Comparison of ENCODE assay signal across 31 cellular contexts in the genomic region with DNA sequence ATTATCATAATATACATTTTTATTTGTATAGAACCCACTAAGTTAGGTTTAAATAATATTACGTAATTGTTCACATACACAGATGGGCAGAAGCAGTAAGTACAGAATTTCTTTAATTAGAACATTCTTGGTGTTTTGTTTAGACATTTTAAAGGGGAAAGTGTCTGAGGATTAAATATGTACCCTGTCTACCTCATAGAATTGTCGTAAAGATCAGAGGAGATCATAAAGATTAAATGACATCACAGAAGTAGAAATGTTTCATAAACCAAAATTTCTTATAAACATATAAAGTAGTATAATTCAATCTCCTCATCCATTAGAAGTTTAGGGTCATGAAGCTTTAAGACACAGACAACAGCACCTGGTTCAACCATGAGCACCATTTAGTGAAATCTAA.
"Had no signal": no experiment of that assay in that cellular context is flagged by ENCODE, and none has a peak within 500 bp of the region (broad histone marks: within the 10 kb centered on the region; RNA-seq: fewer than 3 reads in every experiment).

No MANE protein-coding gene starts in this region.

- H3K4me3 Mint-ChIP-seq: immature natural killer cell; mesothelial cell of epicardium; naive B cell; natural killer cell; nephron progenitor cell; neural progenitor cell; stimulated activated memory B cell treated with anti-CD40 and anti-IgM and Interleukin-4, amounts not matched to agents 10 μg/mL and 1 μg/mL and 100 μg/mL, for 72 hours; stimulated activated naive CD8-positive, alpha-beta T cell treated with anti-CD3 and anti-CD28 coated beads, Interleukin-15, amount 100 ng/mL, for 72 hours; type B pancreatic cell had no signal

- ATAC-seq: left colon; left lung; lower lobe of right lung; natural killer cell; right lobe of liver; stimulated activated memory B cell treated with anti-CD40 and anti-IgM and Interleukin-4, amounts not matched to agents 10 μg/mL and 1 μg/mL and 100 μg/mL, for 72 hours; stimulated activated naive CD8-positive, alpha-beta T cell treated with anti-CD3 and anti-CD28 coated beads, Interleukin-15, amount 100 ng/mL, for 72 hours had no signal

- H3K4me1 Mint-ChIP-seq: immature natural killer cell; mesothelial cell of epicardium; nephron progenitor cell; neural progenitor cell; stimulated activated memory B cell treated with anti-CD40 and anti-IgM and Interleukin-4, amounts not matched to agents 10 μg/mL and 1 μg/mL and 100 μg/mL, for 72 hours; stimulated activated naive CD8-positive, alpha-beta T cell treated with anti-CD3 and anti-CD28 coated beads, Interleukin-15, amount 100 ng/mL, for 72 hours had no signal

- H2AFZ ChIP-seq: neural progenitor cell had no signal

- H3K27ac ChIP-seq: left lung, lower lobe of right lung, neural progenitor cell, neutrophil, ovary, right atrium auricular region, right lobe of liver, tibial nerve, uterus had no signal

- H3K27me3 Mint-ChIP-seq: naive B cell; progenitor cell of endocrine pancreas; stimulated activated memory B cell treated with anti-CD40 and anti-IgM and Interleukin-4, amounts not matched to agents 10 μg/mL and 1 μg/mL and 100 μg/mL, for 72 hours; stimulated activated naive CD8-positive, alpha-beta T cell treated with anti-CD3 and anti-CD28 coated beads, Interleukin-15, amount 100 ng/mL, for 72 hours; type B pancreatic cell had no signal

- H3K9me3 ChIP-seq: left lung, lower lobe of right lung, neutrophil, ovary, right atrium auricular region, right lobe of liver, tibial nerve, uterus had no signal

- H3K4me3 ChIP-seq: left lung, lower lobe of right lung, neural progenitor cell, ovary, right atrium auricular region, right lobe of liver, smooth muscle cell, tibial nerve, uterus had no signal

- H3K9me3 Mint-ChIP-seq: immature natural killer cell; natural killer cell; nephron progenitor cell; neural progenitor cell; stimulated activated memory B cell treated with anti-CD40 and anti-IgM and Interleukin-4, amounts not matched to agents 10 μg/mL and 1 μg/mL and 100 μg/mL, for 72 hours; stimulated activated naive CD8-positive, alpha-beta T cell treated with anti-CD3 and anti-CD28 coated beads, Interleukin-15, amount 100 ng/mL, for 72 hours; type B pancreatic cell had no signal

- DNase-seq: hippocampal formation; immature natural killer cell; kidney; left colon; left lung; lower lobe of right lung; mesendoderm; naive B cell; natural killer cell; nephron progenitor cell; occipital lobe; ovary; right lobe of liver; stimulated activated CD4-positive, alpha-beta T cell treated with anti-CD3 and anti-CD28 coated beads, Interleukin-1b, Interleukin-23, amount 100 ng/mL, for 48 hours; stimulated activated CD4-positive, alpha-beta T cell treated with anti-CD3 and anti-CD28 coated beads, Interleukin-2, amount 100 ng/mL, for 48 hours; stimulated activated CD4-positive, alpha-beta T cell treated with anti-CD3 and anti-CD28 coated beads, Interleukin-4, amount 100 ng/mL, for 4 hours; stimulated activated CD8-positive, alpha-beta memory T cell treated with anti-CD3 and anti-CD28 coated beads, Interleukin-4, amount 100 ng/mL, for 48 hours; stimulated activated naive CD4-positive, alpha-beta T cell treated with Interleukin-2 at 50 U/mL for 16 hours; stimulated activated naive CD8-positive, alpha-beta T cell treated with anti-CD3 and anti-CD28 coated beads, Interleukin-15, amount 100 ng/mL, for 72 hours; substantia nigra; uterus had no signal

- FAIRE-seq: islet of Langerhans, kidney had no signal

- H3K4me2 ChIP-seq: neural progenitor cell, smooth muscle cell had no signal

- H3K9ac ChIP-seq: neural progenitor cell had no signal

- H3K36me3 Mint-ChIP-seq: immature natural killer cell; naive B cell; natural killer cell; stimulated activated memory B cell treated with anti-CD40 and anti-IgM and Interleukin-4, amounts not matched to agents 10 μg/mL and 1 μg/mL and 100 μg/mL, for 72 hours had no signal

- H3K27ac Mint-ChIP-seq: immature natural killer cell; mesothelial cell of epicardium; natural killer cell; nephron progenitor cell; neural progenitor cell; progenitor cell of endocrine pancreas; stimulated activated memory B cell treated with anti-CD40 and anti-IgM and Interleukin-4, amounts not matched to agents 10 μg/mL and 1 μg/mL and 100 μg/mL, for 72 hours; type B pancreatic cell had no signal

- H3K36me3 ChIP-seq: left lung, lower lobe of right lung, neutrophil, ovary, right atrium auricular region, right lobe of liver, tibial nerve, uterus had no signal

- H3K4me1 ChIP-seq: left lung, lower lobe of right lung, right atrium auricular region, right lobe of liver, tibial nerve, uterus had no signal

- H3K27me3 ChIP-seq: left lung, neural progenitor cell, neutrophil, ovary, right atrium auricular region, right lobe of liver, tibial nerve, uterus had no signal
